ENCODE assay signal across 17 cellular contexts in the genomic region with DNA sequence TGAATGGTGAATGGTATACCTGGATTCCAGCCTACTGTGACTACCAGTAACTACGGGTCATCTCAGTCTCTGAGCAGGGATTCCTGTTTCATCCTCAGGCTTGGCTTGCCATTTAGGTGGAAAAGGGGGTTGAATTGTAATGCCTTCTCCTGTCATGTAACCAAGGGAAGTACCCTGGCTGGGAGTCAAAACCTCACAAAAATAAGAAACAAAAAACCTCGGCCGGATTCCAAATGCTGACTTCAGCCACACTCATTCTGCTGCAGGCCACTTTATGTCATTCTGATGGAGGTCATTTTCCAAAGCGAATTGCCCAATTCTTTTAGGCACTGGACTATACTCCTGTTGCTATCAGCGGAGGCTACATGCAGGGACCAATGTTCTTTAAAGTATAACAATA.
A peak's percentile ranks its signal among the peaks of the same experiment; 100 is the strongest.
DNase-seq lines count a peak whose midpoint lies in the region; ATAC-seq and TF ChIP-seq lines count a peak whose summit lies in the region.
"Had no signal": no experiment of that assay in that cellular context is flagged by ENCODE, and none has a peak within 500 bp of the region (broad histone marks: within the 10 kb centered on the region; RNA-seq: fewer than 3 reads in every experiment).

No MANE protein-coding gene starts in this region.

- intact Hi-C loops in CD4-positive, alpha-beta T cell (cut with DNase I, micrococcal nuclease) = no loop called here

- no peaks in the 10 kb centered on the region for H3K27me3 ChIP-seq in CD4-positive, alpha-beta T cell (ENCODE audit: control insufficient read depth, insufficient read depth, low read length)
- H3K27me3 ChIP-seq: BLaER1 treated with 17β-estradiol and CSF1 and Interleukin-3, amounts not matched to agents 10 nM and 100 nM; vagina had no signal

- H3K27me3 Mint-ChIP-seq in CD4-positive, alpha-beta T cell = no peaks in the 10 kb centered on the region
- H3K27me3 Mint-ChIP-seq: activated CD8-positive, alpha-beta memory T cell treated with anti-CD3 and anti-CD28 coated beads, Interleukin-2, amount 10 ng/mL, durations not matched to agents 7 days and 5 days; dendritic cell treated with granulocyte-macrophage colony-stimulating factor and Interleukin-4, amounts not matched to agents 40 ng/mL and 50 ng/mL, for 4 days had no signal

- no peaks in the 10 kb centered on the region for H3K36me3 Mint-ChIP-seq in CD4-positive, alpha-beta T cell (ENCODE audit: low read depth)
- H3K36me3 Mint-ChIP-seq: activated CD8-positive, alpha-beta memory T cell treated with anti-CD3 and anti-CD28 coated beads, Interleukin-2, amount 10 ng/mL, durations not matched to agents 7 days and 5 days; activated naive CD8-positive, alpha-beta T cell treated with anti-CD3 and anti-CD28 coated beads, Interleukin-2, amount 10 ng/mL, durations not matched to agents 7 days and 5 days had no signal

- H3K9me3 ChIP-seq in CD4-positive, alpha-beta T cell (ENCODE audit: control insufficient read depth, low read length) = no peaks in the 10 kb centered on the region
- H3K9me3 ChIP-seq: BLaER1 treated with 17β-estradiol and CSF1 and Interleukin-3, amounts not matched to agents 10 nM and 100 nM; HAP-1; vagina had no signal

- H3K4me1 Mint-ChIP-seq in CD4-positive, alpha-beta T cell (ENCODE audit: low read depth) = no peaks in the 10 kb centered on the region
- H3K4me1 Mint-ChIP-seq: activated CD8-positive, alpha-beta memory T cell treated with anti-CD3 and anti-CD28 coated beads, Interleukin-2, amount 10 ng/mL, durations not matched to agents 7 days and 5 days; activated naive CD8-positive, alpha-beta T cell treated with anti-CD3 and anti-CD28 coated beads, Interleukin-2, amount 10 ng/mL, durations not matched to agents 7 days and 5 days had no signal

- no peak overlapping the region for H3K27ac Mint-ChIP-seq in CD4-positive, alpha-beta T cell
- H3K27ac Mint-ChIP-seq: activated CD8-positive, alpha-beta memory T cell treated with anti-CD3 and anti-CD28 coated beads, Interleukin-2, amount 10 ng/mL, durations not matched to agents 7 days and 5 days; activated naive CD8-positive, alpha-beta T cell treated with anti-CD3 and anti-CD28 coated beads, Interleukin-2, amount 10 ng/mL, durations not matched to agents 7 days and 5 days; dendritic cell treated with granulocyte-macrophage colony-stimulating factor and Interleukin-4, amounts not matched to agents 40 ng/mL and 50 ng/mL, for 4 days had no signal

- ATAC-seq in CD4-positive, alpha-beta T cell (ENCODE audit: poor library complexity) = no peak
- no peak for ATAC-seq in GM19395 (IDR thresholded peaks at IDR 0.05; ENCODE audit: unreplicated experiment)
- ATAC-seq: activated CD8-positive, alpha-beta memory T cell treated with anti-CD3 and anti-CD28 coated beads, Interleukin-2, amount 10 ng/mL, durations not matched to agents 7 days and 5 days had no signal

- H3K9me3 Mint-ChIP-seq in CD4-positive, alpha-beta T cell = no peaks in the 10 kb centered on the region
- H3K9me3 Mint-ChIP-seq: activated naive CD8-positive, alpha-beta T cell treated with anti-CD3 and anti-CD28 coated beads, Interleukin-2, amount 10 ng/mL, durations not matched to agents 7 days and 5 days; dendritic cell treated with granulocyte-macrophage colony-stimulating factor and Interleukin-4, amounts not matched to agents 40 ng/mL and 50 ng/mL, for 4 days had no signal

- CTCF ChIA-PET in CD4-positive, alpha-beta T cell (lab: Charles Lee) = no interaction called here

- H3K4me3 Mint-ChIP-seq in CD4-positive, alpha-beta T cell = no peak overlapping the region
- H3K4me3 Mint-ChIP-seq: activated CD8-positive, alpha-beta memory T cell treated with anti-CD3 and anti-CD28 coated beads, Interleukin-2, amount 10 ng/mL, durations not matched to agents 7 days and 5 days; activated naive CD8-positive, alpha-beta T cell treated with anti-CD3 and anti-CD28 coated beads, Interleukin-2, amount 10 ng/mL, durations not matched to agents 7 days and 5 days; dendritic cell treated with granulocyte-macrophage colony-stimulating factor and Interleukin-4, amounts not matched to agents 40 ng/mL and 50 ng/mL, for 4 days had no signal

- peak; percentile 76 for DNase-seq in AG20443 (ENCODE audit: low spot score)
- peak; percentile 71 for DNase-seq in RPMI7951 (ENCODE audit: low read depth)
- peak; percentile 86 for DNase-seq in fibroblast of peridontal ligament (ENCODE audit: extremely low read depth)
- peak; percentile 77 for DNase-seq in medulla oblongata (ENCODE audit: extremely low spot score)
- no peak for DNase-seq in stimulated activated naive CD4-positive, alpha-beta T cell treated with Interleukin-2 at 50 U/mL for 16 hours (lab: John Stamatoyannopoulos, UW)
- DNase-seq in CD4-positive, alpha-beta T cell = no peak
- DNase-seq in NAMALWA (ENCODE audit: low spot score) = no peak
- DNase-seq: activated CD8-positive, alpha-beta memory T cell treated with anti-CD3 and anti-CD28 coated beads, Interleukin-2, amount 10 ng/mL, durations not matched to agents 7 days and 5 days; activated naive CD8-positive, alpha-beta T cell treated with anti-CD3 and anti-CD28 coated beads, Interleukin-2, amount 10 ng/mL, durations not matched to agents 7 days and 5 days; NCI-H2107; stimulated activated CD4-positive, alpha-beta T cell treated with anti-CD3 and anti-CD28 coated beads, Interleukin-2, amount 100 ng/mL, for 24 hours had no signal

- POLR2A ChIA-PET in CD4-positive, alpha-beta T cell (lab: Charles Lee) = no interaction called here

- TF ChIP-seq CTCF in CD4-positive, alpha-beta T cell (IDR thresholded peaks at IDR 0.05) = no peak

- H3K27ac ChIP-seq in CD4-positive, alpha-beta T cell (ENCODE audit: low read depth, low read length) = no peak overlapping the region
- H3K27ac ChIP-seq: BLaER1 treated with 17β-estradiol and CSF1 and Interleukin-3, amounts not matched to agents 10 nM and 100 nM; SK-N-MC; vagina had no signal

Comparison
In these comparisons a context has a peak if more than half of its experiments do, and no peak if none do; other contexts are left out.
1. DNase-seq: peak in AG20443 (single experiment), RPMI7951 (single experiment), fibroblast of peridontal ligament (single experiment) and medulla oblongata (single experiment); none in stimulated activated naive CD4-positive, alpha-beta T cell treated with Interleukin-2 at 50 U/mL for 16 hours (single experiment), CD4-positive, alpha-beta T cell (0 of 10) and NAMALWA (single experiment).